In the genomic region with DNA sequence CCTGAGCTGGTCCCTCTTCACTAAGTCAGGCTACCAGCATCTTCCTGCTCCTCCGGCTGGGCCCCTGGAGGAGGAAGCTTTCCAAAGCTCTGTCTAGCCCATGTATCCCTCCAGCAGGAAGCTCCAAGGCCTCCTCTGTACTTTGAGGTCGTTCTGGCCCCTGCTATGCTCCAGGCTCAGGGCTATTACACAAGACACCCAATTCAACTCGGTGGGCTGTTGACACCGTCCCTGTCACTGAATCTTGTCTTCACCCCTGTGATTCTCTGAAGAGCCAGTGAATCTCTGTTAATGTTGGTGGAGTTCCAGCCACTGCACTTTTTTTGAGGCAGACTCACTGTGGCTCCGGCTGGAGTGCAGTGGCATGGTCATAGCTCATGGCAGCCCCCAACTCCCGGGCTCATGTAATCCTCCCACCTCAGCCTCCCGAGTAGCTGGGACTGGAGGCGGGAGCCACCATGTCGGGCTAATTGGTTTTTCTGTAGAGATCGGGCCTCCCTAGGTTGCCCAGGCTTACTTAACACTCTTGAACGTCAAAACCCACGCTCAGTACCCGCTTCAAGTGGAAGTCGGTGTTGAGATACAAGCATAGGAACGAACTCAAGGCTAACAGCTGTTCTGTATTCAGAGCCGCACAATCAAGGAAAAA, we compare ENCODE assay signal across 8 cellular contexts. TPM values are rescaled to one million over a fixed set of nuclear protein-coding genes. Genes with fewer than 3 reads are reported as not detected.
DNase-seq lines count a peak whose midpoint lies in the region; ATAC-seq and TF ChIP-seq lines count a peak whose summit lies in the region.

No MANE protein-coding gene starts in this region.

- CTCF ChIA-PET in Caco-2 (lab: Charles Lee), result interaction anchor here (0.6 to 2.6 kb wide), 10 partner anchors 16 to 259 kb away, joined by 3 to 17 read pairs (median 5); partner anchors contain the start of genes KXD1 and UBA52

- H3K4me1 ChIP-seq in Caco-2, result no peaks in the 10 kb centered on the region
- H3K4me1 ChIP-seq in KMS-11 (ENCODE audit: low read depth, poor library complexity, severe bottlenecking), result peaks cover 14% of the 10 kb centered on the region

- no peaks in the 10 kb centered on the region for H3K27me3 ChIP-seq in Caco-2 (replicated peaks; ENCODE audit: control insufficient read depth, insufficient read depth, low read length)
- H3K27me3 ChIP-seq in KMS-11 (ENCODE audit: insufficient read depth, low read depth), result no peaks in the 10 kb centered on the region

- no peak for TF ChIP-seq CTCF in Caco-2 (IDR thresholded peaks at IDR 0.05; ENCODE audit: insufficient read depth in 1 of 2, low read depth in 1 of 2, low read length in 1 of 2, severe bottlenecking in 1 of 2, unreplicated experiment in 1 of 2)
- no peak for TF ChIP-seq CTCF in KMS-11 (conservative IDR thresholded peaks at IDR 0.05; ENCODE audit: low read depth, low read length)
- TF ChIP-seq CTCF in natural killer cell (IDR thresholded peaks at IDR 0.05), result no peak

- TSS peak; percentile 77 for BruUV-seq in Caco-2 (replicated peaks; lab: Mats Ljungman, UMichigan)

- H3K27ac Mint-ChIP-seq in Caco-2 (ENCODE audit: unreplicated experiment) (peak overlapping the region; percentile 82), natural killer cell (peak overlapping the region; percentile 86 to 88)
- H3K27ac Mint-ChIP-seq in central memory CD8-positive, alpha-beta T cell (ENCODE audit: low read depth), result peak overlapping the region; percentile 67

- POLR2A ChIA-PET in Caco-2 (lab: Charles Lee), result interaction anchor here (0.6 to 1.3 kb wide), 3 partner anchors 14 to 243 kb away, joined by 3 to 5 read pairs (median 4); partner anchors contain the start of gene UBA52

- H3K36me3 Mint-ChIP-seq in Caco-2 (ENCODE audit: insufficient read depth, unreplicated experiment) (peaks cover 8% of the 10 kb centered on the region), natural killer cell (no peaks in the 10 kb centered on the region)
- peaks cover 17% of the 10 kb centered on the region for H3K36me3 Mint-ChIP-seq in central memory CD8-positive, alpha-beta T cell (ENCODE audit: insufficient read depth)

- H3K27me3 Mint-ChIP-seq in Caco-2 (ENCODE audit: insufficient read depth, unreplicated experiment) (no peaks in the 10 kb centered on the region), natural killer cell (ENCODE audit: low read depth in 2 of 2) (peaks cover 0 to 4% of the 10 kb centered on the region in 2 donors)
- H3K27me3 Mint-ChIP-seq in central memory CD8-positive, alpha-beta T cell, result no peaks in the 10 kb centered on the region

- ATAC-seq in central memory CD8-positive, alpha-beta T cell (replicated peaks; ENCODE audit: extremely low read depth, poor library complexity, severe bottlenecking), result no peak
- ATAC-seq in natural killer cell (no peak), GM21423 (IDR thresholded peaks at IDR 0.05; ENCODE audit: unreplicated experiment) (no peak)

- H3K4me1 Mint-ChIP-seq in Caco-2 (ENCODE audit: low read depth, unreplicated experiment), result peaks cover 7% of the 10 kb centered on the region
- peaks cover 29% of the 10 kb centered on the region for H3K4me1 Mint-ChIP-seq in central memory CD8-positive, alpha-beta T cell
- peaks cover 9 to 28% of the 10 kb centered on the region in 2 donors for H3K4me1 Mint-ChIP-seq in natural killer cell

- peak overlapping the region; percentile 89; the same call in 1 of the 2 replicates for H3K9ac ChIP-seq in KMS-11

- no peaks in the 10 kb centered on the region for H3K9me3 Mint-ChIP-seq in Caco-2 (ENCODE audit: unreplicated experiment)
- no peaks in the 10 kb centered on the region for H3K9me3 Mint-ChIP-seq in central memory CD8-positive, alpha-beta T cell
- no peaks in the 10 kb centered on the region for H3K9me3 Mint-ChIP-seq in natural killer cell

- intact Hi-C loops in Caco-2 (cut with micrococcal nuclease; ENCODE audit: unreplicated experiment), result loop anchor here (1.0 to 10.0 kb wide), 4 partner anchors 49 to 259 kb away; partner anchors contain the start of genes ELL and KLHL26
- intact Hi-C loops in natural killer cell (cut with micrococcal nuclease), result loop anchor here (2.0 to 5.0 kb wide), 4 partner anchors 17 to 331 kb away; partner anchors contain the start of genes COPE, DDX49, ELL and UBA52

- peaks cover 10% of the 10 kb centered on the region for H3K79me2 ChIP-seq in KMS-11 (ENCODE audit: insufficient read depth, low read depth)

- no peaks in the 10 kb centered on the region for H4K20me1 ChIP-seq in KMS-11 (ENCODE audit: insufficient read depth)

- no peaks in the 10 kb centered on the region for H3K9me3 ChIP-seq in Caco-2

- peak overlapping the region; percentile 79 for H2AFZ ChIP-seq in KMS-11 (ENCODE audit: low read depth)

- H3K36me3 ChIP-seq in Caco-2 (ENCODE audit: control insufficient read depth, insufficient read depth, low read length) (no peaks in the 10 kb centered on the region), KMS-11 (ENCODE audit: insufficient read depth) (no peaks in the 10 kb centered on the region)

- peak overlapping the region; percentile 94 for H3K27ac ChIP-seq in KMS-11

- DNase-seq in Caco-2 (peak in 1 of 2 experiments; percentile 18), natural killer cell (no peak), kidney glomerular epithelial cell (lab: John Stamatoyannopoulos, UW) (no peak), retina (no peak)
- no peak for DNase-seq in central memory CD8-positive, alpha-beta T cell (ENCODE audit: low spot score in 2 of 2)
- no peak for DNase-seq in effector CD4-positive, alpha-beta T cell

- H3K4me3 Mint-ChIP-seq in Caco-2 (ENCODE audit: unreplicated experiment), result peak overlapping the region; percentile 82
- peak overlapping the region; percentile 82 for H3K4me3 Mint-ChIP-seq in central memory CD8-positive, alpha-beta T cell
- peak overlapping the region; percentile 90 for H3K4me3 Mint-ChIP-seq in natural killer cell

- peak overlapping the region; percentile 62; the same call in 1 of the 2 replicates for H3K4me2 ChIP-seq in KMS-11

- peak overlapping the region; percentile 89 for H3K4me3 ChIP-seq in Caco-2 (ENCODE audit: low read depth, low read length)
- no peak overlapping the region for H3K4me3 ChIP-seq in KMS-11 (IDR thresholded peaks at IDR 0.05; ENCODE audit: insufficient read depth, low read depth, low read length)

RNA-seq across cellular contexts. Expression of gene REX1BD, which starts 0.5 kb away (rescaled TPM):
- total RNA-seq in Caco-2 (2022) (44.8 and 48.3 TPM in 2 replicates), natural killer cell (10 to 100 TPM; 80.6 to 86.9 (median 85.3) TPM)

RNA-seq across cellular contexts. Expression of gene UBA52, which starts 16.4 kb away (rescaled TPM):
- total RNA-seq in Caco-2 (2022) (1,276 and 1,389 TPM in 2 replicates), natural killer cell (1,000 to 10,000 TPM; 1,016 to 1,271 (median 1,271) TPM)

RNA-seq across cellular contexts. Expression of gene CRLF1, which starts 18.5 kb away (rescaled TPM):
- total RNA-seq in Caco-2 (2022) (0.61 and 2.6 TPM in 2 replicates), natural killer cell (not detected)

RNA-seq across cellular contexts. Expression of gene TMEM59L, which starts 24.6 kb away (rescaled TPM):
- 0.25 TPM in 1 of 2 replicates, not detected in the other for total RNA-seq in Caco-2 (2022)
- total RNA-seq in natural killer cell, result not detected

RNA-seq across cellular contexts. Expression of gene KXD1, which starts 30.4 kb away (rescaled TPM):
- total RNA-seq in Caco-2 (2022) (77.5 and 80.2 TPM in 2 replicates), natural killer cell (10 to 100 TPM; 83.2 to 88.8 (median 86.9) TPM)
